In the genomic region with DNA sequence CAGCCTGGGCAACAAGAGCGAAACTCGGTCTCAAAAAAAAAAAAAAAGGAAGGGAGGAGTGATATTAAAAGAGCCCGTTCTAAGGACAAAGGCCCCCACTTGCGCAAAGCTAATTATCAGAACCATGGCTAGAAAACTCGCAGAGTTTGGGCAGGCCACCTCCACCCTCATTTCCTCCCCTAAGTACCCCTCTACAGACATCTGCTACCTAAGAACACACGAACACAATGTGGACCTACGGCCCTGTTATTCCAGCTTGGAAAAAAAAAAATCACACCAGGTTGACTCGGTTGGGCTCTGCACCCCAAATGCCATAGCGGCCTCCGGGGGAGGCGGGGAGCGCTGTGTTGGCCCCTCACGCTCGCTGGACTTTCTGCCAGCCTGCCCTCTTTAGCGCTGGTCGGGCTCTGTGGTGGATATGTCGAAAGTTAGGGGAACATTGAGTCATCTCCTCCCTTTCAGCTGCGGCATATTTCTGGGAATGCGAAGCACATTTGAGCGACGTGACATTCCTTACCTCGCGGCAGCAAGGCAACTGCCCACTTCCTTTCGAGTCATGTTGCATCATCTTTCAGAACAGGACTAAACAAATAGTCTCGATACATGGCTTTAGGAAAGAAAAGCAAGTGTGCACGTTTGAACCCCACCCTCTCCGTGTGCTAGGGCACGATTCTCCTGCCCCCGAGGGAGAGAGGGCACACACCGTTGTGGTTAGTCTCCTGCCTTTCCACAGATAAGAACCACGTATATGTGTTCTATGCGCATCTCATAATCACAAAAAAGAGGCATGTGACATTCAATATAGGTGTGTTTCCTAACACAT, we compare ENCODE assay signal across 1 cellular context.
A peak's percentile ranks its signal among the peaks of the same experiment; 100 is the strongest.
TF ChIP-seq lines count a peak whose summit lies in the region.

No MANE protein-coding gene starts in this region.

TF ChIP-seq in HepG2, 621 proteins besides CTCF, POLR2A, EP300 and RAD21 (continued from another document and continues in another):
- TF ChIP-seq, protein P1, sequence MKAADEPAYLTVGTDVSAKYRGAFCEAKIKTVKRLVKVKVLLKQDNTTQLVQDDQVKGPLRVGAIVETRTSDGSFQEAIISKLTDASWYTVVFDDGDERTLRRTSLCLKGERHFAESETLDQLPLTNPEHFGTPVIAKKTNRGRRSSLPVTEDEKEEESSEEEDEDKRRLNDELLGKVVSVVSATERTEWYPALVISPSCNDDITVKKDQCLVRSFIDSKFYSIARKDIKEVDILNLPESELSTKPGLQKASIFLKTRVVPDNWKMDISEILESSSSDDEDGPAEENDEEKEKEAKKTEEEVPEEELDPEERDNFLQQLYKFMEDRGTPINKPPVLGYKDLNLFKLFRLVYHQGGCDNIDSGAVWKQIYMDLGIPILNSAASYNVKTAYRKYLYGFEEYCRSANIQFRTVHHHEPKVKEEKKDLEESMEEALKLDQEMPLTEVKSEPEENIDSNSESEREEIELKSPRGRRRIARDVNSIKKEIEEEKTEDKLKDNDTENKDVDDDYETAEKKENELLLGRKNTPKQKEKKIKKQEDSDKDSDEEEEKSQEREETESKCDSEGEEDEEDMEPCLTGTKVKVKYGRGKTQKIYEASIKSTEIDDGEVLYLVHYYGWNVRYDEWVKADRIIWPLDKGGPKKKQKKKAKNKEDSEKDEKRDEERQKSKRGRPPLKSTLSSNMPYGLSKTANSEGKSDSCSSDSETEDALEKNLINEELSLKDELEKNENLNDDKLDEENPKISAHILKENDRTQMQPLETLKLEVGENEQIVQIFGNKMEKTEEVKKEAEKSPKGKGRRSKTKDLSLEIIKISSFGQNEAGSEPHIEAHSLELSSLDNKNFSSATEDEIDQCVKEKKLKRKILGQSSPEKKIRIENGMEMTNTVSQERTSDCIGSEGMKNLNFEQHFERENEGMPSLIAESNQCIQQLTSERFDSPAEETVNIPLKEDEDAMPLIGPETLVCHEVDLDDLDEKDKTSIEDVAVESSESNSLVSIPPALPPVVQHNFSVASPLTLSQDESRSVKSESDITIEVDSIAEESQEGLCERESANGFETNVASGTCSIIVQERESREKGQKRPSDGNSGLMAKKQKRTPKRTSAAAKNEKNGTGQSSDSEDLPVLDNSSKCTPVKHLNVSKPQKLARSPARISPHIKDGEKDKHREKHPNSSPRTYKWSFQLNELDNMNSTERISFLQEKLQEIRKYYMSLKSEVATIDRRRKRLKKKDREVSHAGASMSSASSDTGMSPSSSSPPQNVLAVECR (CRISPR knock-in tag; IDR thresholded peaks at IDR 0.05; ENCODE audit: borderline replicate concordance), result peak; percentile 79; the same call in 1 of the 2 replicates
- TF ChIP-seq BORCS8-MEF2B (CRISPR knock-in tag; IDR thresholded peaks at IDR 0.05) (0 out of 2 replicates have a peak, but pooled peaks have one; percentile 8), MAFK (conservative IDR thresholded peaks at IDR 0.05 in 1 of 2, IDR thresholded peaks at IDR 0.05 in 1 of 2; ENCODE audit: low read length in 2 of 2) (peak; percentile 4 to 35; a peak in 1 of 4 replicates), RBFOX2 (IDR thresholded peaks at IDR 0.05; ENCODE audit: low read depth, low read length) (peak; percentile 71), ZNF564 (CRISPR knock-in tag; IDR thresholded peaks at IDR 0.05) (peak; percentile 76), POLR2AphosphoS2 (IDR thresholded peaks at IDR 0.05; ENCODE audit: low read depth, low read length) (no peak), SP4 (CRISPR knock-in tag; IDR thresholded peaks at IDR 0.05) (peak; percentile 83), MEIS1 (CRISPR knock-in tag; IDR thresholded peaks at IDR 0.05; ENCODE audit: borderline replicate concordance) (peak; percentile 99), TGIF2 (CRISPR knock-in tag; IDR thresholded peaks at IDR 0.05) (peak; percentile 97; the same call in 1 of the 2 replicates), KDM1A (CRISPR knock-in tag; IDR thresholded peaks at IDR 0.05) (peak; percentile 90), ZNF572 (CRISPR knock-in tag; IDR thresholded peaks at IDR 0.05) (no peak), POLR2AphosphoS5 (IDR thresholded peaks at IDR 0.05; ENCODE audit: low read depth, low read length) (peak; percentile 63), NFYB (CRISPR knock-in tag; IDR thresholded peaks at IDR 0.05) (peak; percentile 18; the same call in 1 of the 2 replicates), MAFF (IDR thresholded peaks at IDR 0.05; ENCODE audit: low read depth, low read length) (peak; percentile 39; the same call in 1 of the 2 replicates), ZNF264 (CRISPR knock-in tag; IDR thresholded peaks at IDR 0.05) (peak; percentile 89; the same call in 1 of the 2 replicates), ZNF282 (IDR thresholded peaks at IDR 0.05; ENCODE audit: partially characterized antibody) (no peak), ZFP90 (CRISPR knock-in tag; IDR thresholded peaks at IDR 0.05; ENCODE audit: borderline replicate concordance) (peak; percentile 93), ZIK1 (CRISPR knock-in tag; IDR thresholded peaks at IDR 0.05; ENCODE audit: borderline replicate concordance, low read depth) (peak; percentile 60; the same call in 1 of the 2 replicates), ZNF577 (CRISPR knock-in tag; IDR thresholded peaks at IDR 0.05; ENCODE audit: borderline replicate concordance, low read depth) (no peak), NCOA5 (CRISPR knock-in tag; IDR thresholded peaks at IDR 0.05) (no peak), ZNF441 (CRISPR knock-in tag; IDR thresholded peaks at IDR 0.05; ENCODE audit: borderline replicate concordance) (peak; percentile 79; the same call in 1 of the 2 replicates), ZNF331 (CRISPR knock-in tag; IDR thresholded peaks at IDR 0.05) (peak; percentile 96), ZSCAN20 (CRISPR knock-in tag; IDR thresholded peaks at IDR 0.05; ENCODE audit: borderline replicate concordance) (no peak), ZNF292 (CRISPR knock-in tag; IDR thresholded peaks at IDR 0.05; ENCODE audit: borderline replicate concordance, low read depth) (peak; percentile 71; the same call in 1 of the 2 replicates), ARNTL (CRISPR knock-in tag; IDR thresholded peaks at IDR 0.05) (peak; percentile 99), ZNF383 (CRISPR knock-in tag; IDR thresholded peaks at IDR 0.05; ENCODE audit: borderline replicate concordance) (no peak), BHLHE40 (IDR thresholded peaks at IDR 0.05; ENCODE audit: low read length) (peak; percentile 94), ZNF138 (CRISPR knock-in tag; IDR thresholded peaks at IDR 0.05; ENCODE audit: low read depth) (peak; percentile 43; the same call in 1 of the 2 replicates)
- TF ChIP-seq, protein P2, sequence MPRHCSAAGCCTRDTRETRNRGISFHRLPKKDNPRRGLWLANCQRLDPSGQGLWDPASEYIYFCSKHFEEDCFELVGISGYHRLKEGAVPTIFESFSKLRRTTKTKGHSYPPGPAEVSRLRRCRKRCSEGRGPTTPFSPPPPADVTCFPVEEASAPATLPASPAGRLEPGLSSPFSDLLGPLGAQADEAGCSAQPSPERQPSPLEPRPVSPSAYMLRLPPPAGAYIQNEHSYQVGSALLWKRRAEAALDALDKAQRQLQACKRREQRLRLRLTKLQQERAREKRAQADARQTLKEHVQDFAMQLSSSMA (CRISPR knock-in tag; IDR thresholded peaks at IDR 0.05), result no peak
- TF ChIP-seq, protein P3, sequence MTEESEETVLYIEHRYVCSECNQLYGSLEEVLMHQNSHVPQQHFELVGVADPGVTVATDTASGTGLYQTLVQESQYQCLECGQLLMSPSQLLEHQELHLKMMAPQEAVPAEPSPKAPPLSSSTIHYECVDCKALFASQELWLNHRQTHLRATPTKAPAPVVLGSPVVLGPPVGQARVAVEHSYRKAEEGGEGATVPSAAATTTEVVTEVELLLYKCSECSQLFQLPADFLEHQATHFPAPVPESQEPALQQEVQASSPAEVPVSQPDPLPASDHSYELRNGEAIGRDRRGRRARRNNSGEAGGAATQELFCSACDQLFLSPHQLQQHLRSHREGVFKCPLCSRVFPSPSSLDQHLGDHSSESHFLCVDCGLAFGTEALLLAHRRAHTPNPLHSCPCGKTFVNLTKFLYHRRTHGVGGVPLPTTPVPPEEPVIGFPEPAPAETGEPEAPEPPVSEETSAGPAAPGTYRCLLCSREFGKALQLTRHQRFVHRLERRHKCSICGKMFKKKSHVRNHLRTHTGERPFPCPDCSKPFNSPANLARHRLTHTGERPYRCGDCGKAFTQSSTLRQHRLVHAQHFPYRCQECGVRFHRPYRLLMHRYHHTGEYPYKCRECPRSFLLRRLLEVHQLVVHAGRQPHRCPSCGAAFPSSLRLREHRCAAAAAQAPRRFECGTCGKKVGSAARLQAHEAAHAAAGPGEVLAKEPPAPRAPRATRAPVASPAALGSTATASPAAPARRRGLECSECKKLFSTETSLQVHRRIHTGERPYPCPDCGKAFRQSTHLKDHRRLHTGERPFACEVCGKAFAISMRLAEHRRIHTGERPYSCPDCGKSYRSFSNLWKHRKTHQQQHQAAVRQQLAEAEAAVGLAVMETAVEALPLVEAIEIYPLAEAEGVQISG (CRISPR knock-in tag; IDR thresholded peaks at IDR 0.05), result peak; percentile 93
- TF ChIP-seq, protein P4, sequence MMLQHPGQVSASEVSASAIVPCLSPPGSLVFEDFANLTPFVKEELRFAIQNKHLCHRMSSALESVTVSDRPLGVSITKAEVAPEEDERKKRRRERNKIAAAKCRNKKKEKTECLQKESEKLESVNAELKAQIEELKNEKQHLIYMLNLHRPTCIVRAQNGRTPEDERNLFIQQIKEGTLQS (CRISPR knock-in tag; IDR thresholded peaks at IDR 0.05), result peak; percentile 100
- TF ChIP-seq, protein P5, sequence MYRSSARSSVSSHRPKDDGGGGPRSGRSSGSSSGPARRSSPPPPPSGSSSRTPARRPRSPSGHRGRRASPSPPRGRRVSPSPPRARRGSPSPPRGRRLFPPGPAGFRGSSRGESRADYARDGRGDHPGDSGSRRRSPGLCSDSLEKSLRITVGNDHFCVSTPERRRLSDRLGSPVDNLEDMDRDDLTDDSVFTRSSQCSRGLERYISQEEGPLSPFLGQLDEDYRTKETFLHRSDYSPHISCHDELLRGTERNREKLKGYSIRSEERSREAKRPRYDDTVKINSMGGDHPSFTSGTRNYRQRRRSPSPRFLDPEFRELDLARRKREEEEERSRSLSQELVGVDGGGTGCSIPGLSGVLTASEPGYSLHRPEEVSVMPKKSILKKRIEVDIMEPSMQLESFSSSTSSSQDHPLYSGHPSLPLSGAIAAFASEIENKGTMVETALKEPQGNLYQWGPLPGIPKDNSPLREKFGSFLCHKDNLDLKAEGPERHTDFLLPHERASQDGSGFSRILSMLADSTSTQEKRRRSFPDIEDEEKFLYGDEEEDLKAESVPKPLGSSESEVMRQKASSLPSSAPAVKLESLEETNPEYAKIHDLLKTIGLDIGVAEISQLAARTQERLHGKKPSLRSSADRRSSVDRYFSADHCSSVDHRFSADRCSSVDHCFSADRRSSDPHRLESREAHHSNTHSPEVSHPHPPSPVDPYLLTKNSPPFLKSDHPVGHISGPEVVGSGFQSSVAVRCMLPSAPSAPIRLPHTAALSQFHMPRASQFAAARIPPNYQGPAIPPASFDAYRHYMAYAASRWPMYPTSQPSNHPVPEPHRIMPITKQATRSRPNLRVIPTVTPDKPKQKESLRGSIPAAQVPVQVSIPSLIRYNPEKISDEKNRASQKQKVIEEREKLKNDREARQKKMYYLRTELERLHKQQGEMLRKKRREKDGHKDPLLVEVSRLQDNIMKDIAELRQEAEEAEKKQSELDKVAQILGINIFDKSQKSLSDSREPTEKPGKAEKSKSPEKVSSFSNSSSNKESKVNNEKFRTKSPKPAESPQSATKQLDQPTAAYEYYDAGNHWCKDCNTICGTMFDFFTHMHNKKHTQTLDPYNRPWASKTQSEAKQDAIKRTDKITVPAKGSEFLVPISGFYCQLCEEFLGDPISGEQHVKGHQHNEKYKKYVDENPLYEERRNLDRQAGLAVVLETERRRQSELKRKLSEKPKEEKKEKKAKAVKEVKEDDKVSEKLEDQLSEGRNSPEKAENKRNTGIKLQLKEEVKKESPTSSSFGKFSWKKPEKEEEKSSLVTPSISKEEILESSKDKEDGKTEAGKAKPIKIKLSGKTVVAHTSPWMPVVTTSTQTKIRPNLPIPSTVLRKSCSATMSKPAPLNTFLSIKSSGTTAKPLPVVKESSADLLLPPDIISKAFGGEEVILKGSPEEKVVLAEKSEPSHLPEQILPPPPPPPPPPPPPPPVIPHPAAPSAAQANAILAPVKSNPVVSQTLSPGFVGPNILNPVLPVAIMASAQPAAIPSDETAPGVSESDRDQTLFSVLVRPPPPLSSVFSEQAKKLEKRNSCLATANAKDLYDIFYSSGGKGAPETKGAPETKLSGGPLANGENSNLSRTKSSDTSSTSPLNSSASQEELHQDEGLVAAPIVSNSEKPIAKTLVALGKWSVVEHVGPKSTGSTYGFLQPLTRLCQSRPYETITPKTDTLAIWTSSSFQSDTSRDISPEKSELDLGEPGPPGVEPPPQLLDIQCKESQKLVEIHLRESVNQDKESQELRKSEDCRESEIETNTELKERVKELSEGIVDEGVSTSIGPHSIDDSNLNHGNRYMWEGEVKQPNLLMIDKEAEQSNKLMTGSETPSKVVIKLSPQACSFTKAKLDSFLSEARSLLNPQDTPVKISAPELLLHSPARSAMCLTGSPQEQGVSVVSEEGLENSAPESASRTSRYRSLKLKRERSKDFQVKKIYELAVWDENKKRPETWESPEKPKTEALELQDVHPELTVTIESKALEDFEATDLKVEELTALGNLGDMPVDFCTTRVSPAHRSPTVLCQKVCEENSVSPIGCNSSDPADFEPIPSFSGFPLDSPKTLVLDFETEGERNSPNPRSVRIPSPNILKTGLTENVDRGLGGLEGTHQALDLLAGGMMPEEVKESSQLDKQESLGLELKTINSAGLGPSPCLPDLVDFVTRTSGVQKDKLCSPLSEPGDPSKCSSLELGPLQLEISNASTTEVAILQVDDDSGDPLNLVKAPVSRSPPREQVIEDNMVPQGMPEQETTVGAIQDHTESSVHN (CRISPR knock-in tag; IDR thresholded peaks at IDR 0.05), result peak; percentile 95
- TF ChIP-seq, protein P6, sequence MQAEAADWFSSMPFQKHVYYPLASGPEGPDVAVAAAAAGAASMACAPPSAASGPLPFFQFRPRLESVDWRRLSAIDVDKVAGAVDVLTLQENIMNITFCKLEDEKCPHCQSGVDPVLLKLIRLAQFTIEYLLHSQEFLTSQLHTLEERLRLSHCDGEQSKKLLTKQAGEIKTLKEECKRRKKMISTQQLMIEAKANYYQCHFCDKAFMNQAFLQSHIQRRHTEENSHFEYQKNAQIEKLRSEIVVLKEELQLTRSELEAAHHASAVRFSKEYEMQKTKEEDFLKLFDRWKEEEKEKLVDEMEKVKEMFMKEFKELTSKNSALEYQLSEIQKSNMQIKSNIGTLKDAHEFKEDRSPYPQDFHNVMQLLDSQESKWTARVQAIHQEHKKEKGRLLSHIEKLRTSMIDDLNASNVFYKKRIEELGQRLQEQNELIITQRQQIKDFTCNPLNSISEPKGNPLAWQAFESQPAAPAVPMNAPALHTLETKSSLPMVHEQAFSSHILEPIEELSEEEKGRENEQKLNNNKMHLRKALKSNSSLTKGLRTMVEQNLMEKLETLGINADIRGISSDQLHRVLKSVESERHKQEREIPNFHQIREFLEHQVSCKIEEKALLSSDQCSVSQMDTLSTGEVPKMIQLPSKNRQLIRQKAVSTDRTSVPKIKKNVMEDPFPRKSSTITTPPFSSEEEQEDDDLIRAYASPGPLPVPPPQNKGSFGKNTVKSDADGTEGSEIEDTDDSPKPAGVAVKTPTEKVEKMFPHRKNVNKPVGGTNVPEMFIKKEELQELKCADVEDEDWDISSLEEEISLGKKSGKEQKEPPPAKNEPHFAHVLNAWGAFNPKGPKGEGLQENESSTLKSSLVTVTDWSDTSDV (CRISPR knock-in tag; IDR thresholded peaks at IDR 0.05), result no peak; the same call in 1 of the 2 replicates
- TF ChIP-seq, protein P7, sequence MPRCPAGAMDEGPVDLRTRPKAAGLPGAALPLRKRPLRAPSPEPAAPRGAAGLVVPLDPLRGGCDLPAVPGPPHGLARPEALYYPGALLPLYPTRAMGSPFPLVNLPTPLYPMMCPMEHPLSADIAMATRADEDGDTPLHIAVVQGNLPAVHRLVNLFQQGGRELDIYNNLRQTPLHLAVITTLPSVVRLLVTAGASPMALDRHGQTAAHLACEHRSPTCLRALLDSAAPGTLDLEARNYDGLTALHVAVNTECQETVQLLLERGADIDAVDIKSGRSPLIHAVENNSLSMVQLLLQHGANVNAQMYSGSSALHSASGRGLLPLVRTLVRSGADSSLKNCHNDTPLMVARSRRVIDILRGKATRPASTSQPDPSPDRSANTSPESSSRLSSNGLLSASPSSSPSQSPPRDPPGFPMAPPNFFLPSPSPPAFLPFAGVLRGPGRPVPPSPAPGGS (CRISPR knock-in tag; IDR thresholded peaks at IDR 0.05), result no peak; the same call in 1 of the 2 replicates
